Comparison of ENCODE assay signal across 8 cellular contexts in the genomic region with DNA sequence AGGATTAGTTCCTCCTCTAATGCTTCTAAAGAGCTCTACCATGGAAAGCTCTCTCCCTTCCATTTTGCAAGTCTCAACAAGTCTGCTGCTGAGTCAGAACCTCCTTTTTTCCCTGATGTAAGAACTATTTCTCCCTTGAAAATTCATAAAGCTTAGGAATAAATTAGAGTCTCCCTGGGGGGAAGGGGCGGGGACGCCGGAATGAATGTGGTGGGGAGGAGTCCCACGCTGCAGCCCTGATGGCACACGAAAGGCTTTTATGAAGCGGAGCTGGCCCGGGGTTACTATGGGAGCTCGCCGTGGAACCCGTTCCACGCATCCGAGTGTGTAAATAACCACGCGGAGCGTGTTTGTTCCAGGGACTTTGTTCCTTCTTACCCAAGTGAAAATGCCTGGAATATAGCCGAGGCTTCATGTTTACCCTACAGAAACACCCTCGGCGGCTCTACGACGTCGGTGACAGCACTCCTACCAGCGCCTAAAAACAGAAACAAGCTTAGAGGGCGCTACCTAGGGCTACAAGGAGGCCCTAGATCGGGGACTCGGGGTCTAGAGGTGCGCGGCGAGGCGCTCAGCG. TPM values are rescaled to one million over a fixed set of nuclear protein-coding genes. Genes with fewer than 3 reads are reported as not detected.
DNase-seq lines count a peak whose midpoint lies in the region; ATAC-seq and TF ChIP-seq lines count a peak whose summit lies in the region.

No MANE protein-coding gene starts in this region.

- peaks cover 7 to 10% of the 10 kb centered on the region in 2 donors for H3K4me1 ChIP-seq in naive thymus-derived CD4-positive, alpha-beta T cell (ENCODE audit: control insufficient read depth in 2 of 2, insufficient read depth in 2 of 2, low read length in 2 of 2)

- peak; percentile 15 for ATAC-seq in GM19025 (IDR thresholded peaks at IDR 0.05; ENCODE audit: low read depth, unreplicated experiment)
- ATAC-seq in HG03196 (IDR thresholded peaks at IDR 0.05; ENCODE audit: unreplicated experiment), result peak; percentile 16
- ATAC-seq in activated T-helper 17 cell treated with anti-CD3 and anti-CD28 coated beads, Interleukin-2, amount 50 U/mL, for 72 hours (replicated peaks), result peak; percentile 37
- peak; percentile 28 for ATAC-seq in naive thymus-derived CD4-positive, alpha-beta T cell

- DNase-seq in BJ (ENCODE audit: low read depth), result peak; percentile 74
- peak; percentile 70 for DNase-seq in NOMO-1 treated with dmso at 0.1 percent for 144 hours (lab: John Stamatoyannopoulos, UW; ENCODE audit: unreplicated experiment)
- DNase-seq in fibroblast of peridontal ligament (ENCODE audit: extremely low read depth), result peak; percentile 98
- DNase-seq in naive thymus-derived CD4-positive, alpha-beta T cell, result peak in 5 of 9 donors; percentile 24 to 58 (median 51)
- DNase-seq in stimulated activated naive CD4-positive, alpha-beta T cell treated with Interleukin-2 at 50 U/mL for 16 hours (lab: John Stamatoyannopoulos, UW), result peak; percentile 52

- peak overlapping the region; percentile 95 for H3K27ac Mint-ChIP-seq in activated T-helper 17 cell treated with anti-CD3 and anti-CD28 coated beads, Interleukin-2, amount 50 U/mL, for 72 hours
- H3K27ac Mint-ChIP-seq in naive thymus-derived CD4-positive, alpha-beta T cell, result peak overlapping the region; percentile 90 to 98 (median 97)

- H3K36me3 Mint-ChIP-seq in activated T-helper 17 cell treated with anti-CD3 and anti-CD28 coated beads, Interleukin-2, amount 50 U/mL, for 72 hours (ENCODE audit: low read depth), result peaks cover 6% of the 10 kb centered on the region
- peaks cover 0 to 8% (median 0%) of the 10 kb centered on the region in 5 donors for H3K36me3 Mint-ChIP-seq in naive thymus-derived CD4-positive, alpha-beta T cell

- peaks cover 11% of the 10 kb centered on the region for H3K4me1 Mint-ChIP-seq in activated T-helper 17 cell treated with anti-CD3 and anti-CD28 coated beads, Interleukin-2, amount 50 U/mL, for 72 hours
- peaks cover 14 to 24% (median 20%) of the 10 kb centered on the region in 7 donors for H3K4me1 Mint-ChIP-seq in naive thymus-derived CD4-positive, alpha-beta T cell

- CTCF ChIA-PET in BJ (lab: Yijun Ruan, JAX), result interaction anchor here (0.6 to 3.2 kb wide), 4 partner anchors 14 to 1347 kb away, joined by 3 to 13 read pairs (median 4); no protein-coding TSS in a partner anchor
- CTCF ChIA-PET in naive thymus-derived CD4-positive, alpha-beta T cell (lab: Charles Lee), result interaction anchor here (0.6 to 1.0 kb wide), 4 partner anchors 77 to 1480 kb away, joined by 3 read pairs; no protein-coding TSS in a partner anchor

- TF ChIP-seq CTCF in BJ (IDR thresholded peaks at IDR 0.05; ENCODE audit: insufficient read depth, low read depth, low read length), result peak; percentile 20; the same call in 1 of the 2 replicates

- H3K27ac ChIP-seq in naive thymus-derived CD4-positive, alpha-beta T cell (ENCODE audit: low read depth, low read length), result peak overlapping the region; percentile 100

- H3K27me3 ChIP-seq in BJ (ENCODE audit: control insufficient read depth, insufficient read depth, low read length), result no peaks in the 10 kb centered on the region
- H3K27me3 ChIP-seq in naive thymus-derived CD4-positive, alpha-beta T cell (ENCODE audit: control insufficient read depth in 2 of 2, insufficient read depth in 2 of 2, low read length in 2 of 2), result no peaks in the 10 kb centered on the region

- POLR2A ChIA-PET in BJ (lab: Charles Lee), result no interaction called here
- POLR2A ChIA-PET in naive thymus-derived CD4-positive, alpha-beta T cell (lab: Charles Lee), result interaction anchor here (0.6 to 1.1 kb wide), 7 partner anchors 9 to 1373 kb away, joined by 3 to 6 read pairs (median 3); a partner anchor contains a TSS

- intact Hi-C loops in naive thymus-derived CD4-positive, alpha-beta T cell (cut with micrococcal nuclease), result loop anchor here (1.0 to 5.0 kb wide), 6 partner anchors 77 to 1517 kb away; a partner anchor contains a TSS

- peak overlapping the region; percentile 99 for H3K4me3 ChIP-seq in BJ (ENCODE audit: low read depth, low read length)
- peak overlapping the region; percentile 99 for H3K4me3 ChIP-seq in naive thymus-derived CD4-positive, alpha-beta T cell (ENCODE audit: low read length)

- H3K27me3 Mint-ChIP-seq in activated T-helper 17 cell treated with anti-CD3 and anti-CD28 coated beads, Interleukin-2, amount 50 U/mL, for 72 hours, result no peaks in the 10 kb centered on the region
- H3K27me3 Mint-ChIP-seq in naive thymus-derived CD4-positive, alpha-beta T cell, result no peaks in the 10 kb centered on the region

- H3K9me3 ChIP-seq in naive thymus-derived CD4-positive, alpha-beta T cell (ENCODE audit: control insufficient read depth in 2 of 3, low read length in 3 of 3), result no peaks in the 10 kb centered on the region

- H3K9me3 Mint-ChIP-seq in activated T-helper 17 cell treated with anti-CD3 and anti-CD28 coated beads, Interleukin-2, amount 50 U/mL, for 72 hours, result no peaks in the 10 kb centered on the region
- no peaks in the 10 kb centered on the region for H3K9me3 Mint-ChIP-seq in naive thymus-derived CD4-positive, alpha-beta T cell

- peak overlapping the region; percentile 96 for H3K4me3 Mint-ChIP-seq in activated T-helper 17 cell treated with anti-CD3 and anti-CD28 coated beads, Interleukin-2, amount 50 U/mL, for 72 hours
- H3K4me3 Mint-ChIP-seq in naive thymus-derived CD4-positive, alpha-beta T cell, result peak overlapping the region; percentile 86 to 95 (median 93)

- H3K36me3 ChIP-seq in BJ (ENCODE audit: control insufficient read depth, insufficient read depth, low read length), result no peaks in the 10 kb centered on the region
- peaks cover 0 to 13% (median 0%) of the 10 kb centered on the region in 3 experiments for H3K36me3 ChIP-seq in naive thymus-derived CD4-positive, alpha-beta T cell (ENCODE audit: control insufficient read depth in 2 of 3, insufficient read depth in 3 of 3, low read length in 3 of 3)

RNA-seq across cellular contexts. Expression of a gene that starts 0.9 kb away (rescaled TPM):
- polyA plus RNA-seq in BJ (2011; rRNA removed), result 2.8 and 6.7 TPM in 2 replicates
- polyA minus RNA-seq in BJ (2011; rRNA and poly(A)+ RNA removed), result 8.5 and 15.6 TPM in 2 replicates
- 10 to 100 TPM in 1 of 2 donors, 1 to 10 TPM in 1; 8.1 to 10.5 TPM for total RNA-seq in activated T-helper 17 cell treated with anti-CD3 and anti-CD28 coated beads, Interleukin-2, amount 50 U/mL, for 72 hours
- total RNA-seq in naive thymus-derived CD4-positive, alpha-beta T cell, result 10 to 100 TPM; 11.1 to 21.7 (median 14.9) TPM
- under 1 TPM; 0.82 to 0.84 TPM for polyA plus RNA-seq in naive thymus-derived CD4-positive, alpha-beta T cell

Comparison
In these comparisons a context has a peak if more than half of its experiments do, and no peak if none do; other contexts are left out.
1. Peak in every context shown above with its lines: DNase-seq, ATAC-seq, H3K4me3 ChIP-seq and H3K27ac ChIP-seq.